In the genomic region with DNA sequence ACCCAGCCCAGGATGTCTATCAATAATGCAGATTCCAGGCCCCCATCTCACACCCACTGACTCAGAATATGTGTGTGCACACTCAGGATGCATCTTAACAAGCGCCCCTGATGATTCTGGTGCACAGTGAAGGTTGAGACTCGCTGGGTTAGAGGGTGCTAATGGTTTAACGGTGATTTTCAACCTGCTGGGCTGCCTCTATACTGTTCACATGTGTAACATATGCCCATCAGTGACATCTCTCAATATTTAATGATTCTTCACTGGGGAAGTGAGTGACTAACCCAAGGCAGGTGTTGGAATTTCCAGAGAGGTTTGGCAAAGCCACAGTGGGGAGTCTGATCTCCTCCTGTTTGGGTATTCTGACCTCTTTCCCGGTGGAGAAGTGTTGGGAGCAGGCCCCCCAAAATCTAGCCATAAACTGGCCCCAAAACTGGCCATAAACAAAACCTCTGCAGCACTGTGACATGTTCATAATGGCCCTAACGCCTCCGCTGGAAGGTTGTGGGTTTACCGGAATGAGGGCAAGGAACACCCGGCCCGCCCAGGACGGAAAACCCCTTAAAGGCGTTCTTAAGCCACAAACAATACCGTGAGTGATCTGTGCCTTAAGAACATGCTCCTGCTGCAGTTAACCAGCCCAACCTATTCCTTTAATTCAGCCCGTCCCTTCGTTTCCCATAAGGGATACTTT, we compare ENCODE assay signal across 17 cellular contexts. TPM values are rescaled to one million over a fixed set of nuclear protein-coding genes. Genes with fewer than 3 reads are reported as not detected.
DNase-seq lines count a peak whose midpoint lies in the region; FAIRE-seq and TF ChIP-seq lines count a peak whose summit lies in the region.
"Had no signal": no experiment of that assay in that cellular context is flagged by ENCODE, and none has a peak within 500 bp of the region (broad histone marks: within the 10 kb centered on the region; RNA-seq: fewer than 3 reads in every experiment).

No MANE protein-coding gene starts in this region.

- H3K4me1 ChIP-seq in spleen (peaks cover 0 to 43% (median 18%) of the 10 kb centered on the region in 6 donors), ovary (ENCODE audit: insufficient read depth) (peaks cover 2% of the 10 kb centered on the region)
- H3K4me1 ChIP-seq: gastrocnemius medialis had no signal

- TF ChIP-seq EP300 in ovary (IDR thresholded peaks at IDR 0.05), result no peak

- intact Hi-C loops in CD14-positive monocyte (cut with micrococcal nuclease), result no loop called here
- intact Hi-C loops in spleen (cut with DNase I; ENCODE audit: low total_unique reads), result no loop called here
- intact Hi-C loops in ovary (cut with DNase I), result no loop called here

- no peak overlapping the region for H3K27ac Mint-ChIP-seq in CD14-positive monocyte
- H3K27ac Mint-ChIP-seq: progenitor cell of endocrine pancreas had no signal

- H3K4me1 Mint-ChIP-seq in CD14-positive monocyte, result peaks cover 28% of the 10 kb centered on the region

- H3K9me3 Mint-ChIP-seq in CD14-positive monocyte, result peaks cover 0 to 6% (median 2%) of the 10 kb centered on the region in 7 donors
- H3K9me3 Mint-ChIP-seq: naive thymus-derived CD4-positive, alpha-beta T cell had no signal

- H3K4me3 ChIP-seq in spleen (no peak overlapping the region), ovary (no peak overlapping the region)
- H3K4me3 ChIP-seq: gastrocnemius medialis, lung, smooth muscle cell, thyroid gland had no signal

- no peaks in the 10 kb centered on the region for H3K36me3 ChIP-seq in spleen
- no peaks in the 10 kb centered on the region for H3K36me3 ChIP-seq in ovary
- H3K36me3 ChIP-seq: gastrocnemius medialis, thyroid gland had no signal

- H3K27ac ChIP-seq in spleen (no peak overlapping the region), ovary (no peak overlapping the region)
- H3K27ac ChIP-seq: thyroid gland had no signal

- TF ChIP-seq POLR2A in spleen (IDR thresholded peaks at IDR 0.05), result no peak
- no peak for TF ChIP-seq POLR2A in ovary (IDR thresholded peaks at IDR 0.05)

- H3K27me3 ChIP-seq in spleen (replicated peaks in 1 of 7) (peaks cover 0 to 33% (median 9%) of the 10 kb centered on the region in 7 donors), ovary (no peaks in the 10 kb centered on the region)
- H3K27me3 ChIP-seq: thyroid gland had no signal

- H3K36me3 Mint-ChIP-seq in CD14-positive monocyte, result peaks cover 0 to 5% of the 10 kb centered on the region in 2 donors

- DNase-seq in CD14-positive monocyte (ENCODE audit: low spot score) (peak; percentile 13), GM18507 (ENCODE audit: extremely low spot score, insufficient read length, low read depth) (no peak), spleen (peak; percentile 30), NCI-H2227 treated with DMSO at 0.1 percent for 48 hours (lab: John Stamatoyannopoulos, UW) (no peak), NCI-H1930 (lab: John Stamatoyannopoulos, UW) (no peak), NCI-H1417 treated with DMSO at 0.1 percent for 48 hours (lab: John Stamatoyannopoulos, UW) (no peak), ovary (no peak)
- peak; percentile 78 for DNase-seq in activated effector memory CD4-positive, alpha-beta T cell treated with anti-CD3 and anti-CD28 coated beads, Interleukin-2, amount 50 U/mL, for 16 hours
- DNase-seq: gastrocnemius medialis, SIG-M5, thyroid gland had no signal

- H3K4me3 Mint-ChIP-seq in CD14-positive monocyte, result peak overlapping the region in 1 of 2 donors; percentile 60

- 53 to 72% (median 60%) methylated on average over 14 of the region's 14 CpGs for WGBS in spleen, 5 donors
- WGBS in ovary, 3 donors, result 68 to 81% (median 76%) methylated on average over 14 of the region's 14 CpGs

- H3K9me3 ChIP-seq in spleen (no peaks in the 10 kb centered on the region), ovary (no peaks in the 10 kb centered on the region)
- H3K9me3 ChIP-seq: gastrocnemius medialis, thyroid gland had no signal

- peak; percentile 41 for FAIRE-seq in GM18507 (lab: Jason Lieb, UNC)
- FAIRE-seq: endometrium, GM19239 had no signal

- TF ChIP-seq CTCF in CD14-positive monocyte (IDR thresholded peaks at IDR 0.05), result no peak
- no peak for TF ChIP-seq CTCF in spleen (IDR thresholded peaks at IDR 0.05 in 8 of 11, conservative IDR thresholded peaks at IDR 0.05 in 3 of 11)
- TF ChIP-seq CTCF in ovary (IDR thresholded peaks at IDR 0.05), result no peak

- peaks cover 26 to 50% (median 44%) of the 10 kb centered on the region in 3 donors for H3K27me3 Mint-ChIP-seq in CD14-positive monocyte (ENCODE audit: low read depth in 3 of 3)

RNA-seq across cellular contexts. Expression of a gene that starts 4.1 kb away (rescaled TPM):
- polyA plus RNA-seq in CD14-positive monocyte, result under 1 TPM in 1 of 2 donors, not detected in 1; 0.02 TPM
- 10 to 100 TPM in 3 of 7 donors, 1 to 10 TPM in 4; 3.0 to 17.0 (median 7.5) TPM for total RNA-seq in spleen
- 1 to 10 TPM in 2 of 3 donors, under 1 TPM in 1; 0.91 to 3.1 (median 1.1) TPM for polyA plus RNA-seq in spleen
- 1 to 10 TPM in 6 of 7 donors, under 1 TPM in 1; 0.83 to 4.5 (median 2.0) TPM for total RNA-seq in ovary
- polyA plus RNA-seq in ovary, result 1 to 10 TPM; 1.3 to 4.2 TPM
- polyA plus RNA-seq: naive thymus-derived CD4-positive, alpha-beta T cell had no signal

RNA-seq across cellular contexts. Expression of a gene that starts 48.2 kb away (rescaled TPM):
- polyA plus RNA-seq in CD14-positive monocyte, result not detected
- not detected for total RNA-seq in spleen
- not detected for polyA plus RNA-seq in spleen
- not detected for total RNA-seq in ovary
- polyA plus RNA-seq in ovary, result not detected
- total RNA-seq: gastrocnemius medialis; lung; naive thymus-derived CD4-positive, alpha-beta T cell; progenitor cell of endocrine pancreas; smooth muscle cell; thyroid gland had no signal
- polyA plus RNA-seq: lung; naive thymus-derived CD4-positive, alpha-beta T cell; smooth muscle cell had no signal

Comparison
In these comparisons a context has a peak if more than half of its experiments do, and no peak if none do; other contexts are left out.
1. DNase-seq: peak in CD14-positive monocyte (single experiment), activated effector memory CD4-positive, alpha-beta T cell treated with anti-CD3 and anti-CD28 coated beads, Interleukin-2, amount 50 U/mL, for 16 hours (single experiment) and spleen (single experiment); none in GM18507 (single experiment), NCI-H2227 treated with DMSO at 0.1 percent for 48 hours (single experiment), NCI-H1930 (0 of 2), NCI-H1417 treated with DMSO at 0.1 percent for 48 hours (single experiment) and ovary (0 of 5).